Comparison of ENCODE assay signal across 25 cellular contexts in genomic region chr3:71900057-71900456, GRCh38.
DNase-seq lines count a peak whose midpoint lies in the region; ATAC-seq, FAIRE-seq and TF ChIP-seq lines count a peak whose summit lies in the region.
"Had no signal": no experiment of that assay in that cellular context is flagged by ENCODE, and none has a peak within 500 bp of the region (broad histone marks: within the 10 kb centered on the region; RNA-seq: fewer than 3 reads in every experiment).

No MANE protein-coding gene starts in this region.

- H3K36me3 ChIP-seq in GM23338 (ENCODE audit: insufficient read depth) (no peaks in the 10 kb centered on the region), H1 (ENCODE audit: control insufficient read depth in 2 of 4, insufficient read depth in 4 of 4, low read length in 3 of 4) (no peaks in the 10 kb centered on the region)
- H3K36me3 ChIP-seq: BLaER1 treated with 17β-estradiol and CSF1 and Interleukin-3, amounts not matched to agents 10 nM and 100 nM had no signal

- H3K18ac ChIP-seq in H1 (ENCODE audit: extremely low read depth, low read length) = peak overlapping the region; percentile 6; the same call in 1 of the 2 replicates

- TF ChIP-seq RAD21 in H1 (IDR thresholded peaks at IDR 0.05 in 1 of 2, conservative IDR thresholded peaks at IDR 0.05 in 1 of 2; ENCODE audit: low read depth in 2 of 2, low read length in 2 of 2) = no peak

- no peaks in the 10 kb centered on the region; the same call in 2 of the 3 replicates for H3K9me3 Mint-ChIP-seq in GM23338
- H3K9me3 Mint-ChIP-seq in stimulated activated memory B cell treated with anti-CD40 and anti-IgM and Interleukin-4, amounts not matched to agents 10 μg/mL and 1 μg/mL and 100 μg/mL, for 72 hours = peaks cover 9% of the 10 kb centered on the region
- H3K9me3 Mint-ChIP-seq: CD4-positive, alpha-beta T cell; CD8-positive, alpha-beta T cell had no signal

- no peak for TF ChIP-seq EP300 in H1 (IDR thresholded peaks at IDR 0.05; ENCODE audit: borderline replicate concordance in 1 of 2, low read depth in 2 of 2, low read length in 2 of 2)

- 85% methylated on average over 2 of the region's 2 CpGs; no CpG with 5 or more reads in 1 of the 2 experiments for WGBS in H1 (ENCODE audit: extremely low coverage in 1 of 2, insufficient coverage in 1 of 2, insufficient read length in 1 of 2, insufficient replicate concordance in 2 of 2, low coverage in 1 of 2, low lambda C conversion rate in 2 of 2, missing lambda C conversion rate in 1 of 2), 2 experiments

- no peak overlapping the region for H3K14ac ChIP-seq in H1 (ENCODE audit: insufficient read length)

- H3K9me2 ChIP-seq in GM23338 (ENCODE audit: insufficient read depth) = no peaks in the 10 kb centered on the region

- H2BK120ac ChIP-seq in H1 (replicated peaks; ENCODE audit: low read depth, low read length) = no peak overlapping the region

- H3K4ac ChIP-seq in H1 (replicated peaks; ENCODE audit: insufficient read length, low read depth, low read length) = no peak overlapping the region

- no peaks in the 10 kb centered on the region for H3K79me1 ChIP-seq in H1 (ENCODE audit: low read depth, low read length)

- H4K20me1 ChIP-seq in GM23338 (replicated peaks; ENCODE audit: insufficient read depth) = no peaks in the 10 kb centered on the region
- H4K20me1 ChIP-seq in H1 (replicated peaks in 1 of 2; ENCODE audit: control insufficient read depth in 1 of 2, insufficient read depth in 2 of 2, low read length in 2 of 2) = no peaks in the 10 kb centered on the region
- H4K20me1 ChIP-seq: BLaER1 treated with 17β-estradiol and CSF1 and Interleukin-3, amounts not matched to agents 10 nM and 100 nM had no signal

- no peak overlapping the region for H3K56ac ChIP-seq in H1 (replicated peaks; ENCODE audit: insufficient read length, low read depth, low read length)

- H3K4me1 Mint-ChIP-seq in GM23338 = peaks cover 13% of the 10 kb centered on the region; the same call in 2 of the 3 replicates
- peaks cover 17% of the 10 kb centered on the region for H3K4me1 Mint-ChIP-seq in stimulated activated memory B cell treated with anti-CD40 and anti-IgM and Interleukin-4, amounts not matched to agents 10 μg/mL and 1 μg/mL and 100 μg/mL, for 72 hours

- no peaks in the 10 kb centered on the region for H3K27me3 Mint-ChIP-seq in GM23338 (ENCODE audit: insufficient read depth, low read depth, poor library complexity)
- H3K27me3 Mint-ChIP-seq in stimulated activated memory B cell treated with anti-CD40 and anti-IgM and Interleukin-4, amounts not matched to agents 10 μg/mL and 1 μg/mL and 100 μg/mL, for 72 hours = peaks cover 97% of the 10 kb centered on the region
- H3K27me3 Mint-ChIP-seq: CD4-positive, alpha-beta T cell had no signal

- H3K4me2 ChIP-seq in GM23338 (no peak overlapping the region), H1 (ENCODE audit: insufficient read depth in 1 of 2, low read depth in 2 of 2, low read length in 2 of 2) (no peak overlapping the region)
- H3K4me2 ChIP-seq: A549; BLaER1 treated with 17β-estradiol and CSF1 and Interleukin-3, amounts not matched to agents 10 nM and 100 nM had no signal

- POLR2A ChIA-PET in H1 (lab: Charles Lee; ENCODE audit: partially characterized antibody) = no interaction called here

- H3K79me2 ChIP-seq in GM23338 (replicated peaks; ENCODE audit: insufficient read depth) (no peaks in the 10 kb centered on the region), H1 (ENCODE audit: control insufficient read depth in 1 of 2, insufficient read depth in 2 of 2, low read length in 2 of 2) (no peaks in the 10 kb centered on the region)

- no peak overlapping the region for H3K23ac ChIP-seq in H1 (ENCODE audit: insufficient read length)

- H3F3A ChIP-seq in GM23338 (replicated peaks; ENCODE audit: low read depth) = no peaks in the 10 kb centered on the region

- FAIRE-seq in H1 (lab: Jason Lieb, UNC) = no peak
- FAIRE-seq: A549, D721Med, GM12878, GM12892, GM18507 had no signal

- H4K5ac ChIP-seq in H1 (ENCODE audit: insufficient read length, low read depth, low read length) = no peak overlapping the region

- H3K27ac ChIP-seq in GM23338 (ENCODE audit: low read depth) (no peak overlapping the region), H1 (ENCODE audit: low read depth, low read length) (no peak overlapping the region)
- H3K27ac ChIP-seq: 22Rv1; A549; BLaER1 treated with 17β-estradiol and CSF1 and Interleukin-3, amounts not matched to agents 10 nM and 100 nM; C4-2B had no signal

- H3K36me3 Mint-ChIP-seq in GM23338 (ENCODE audit: low read depth) = no peaks in the 10 kb centered on the region
- H3K36me3 Mint-ChIP-seq in stimulated activated memory B cell treated with anti-CD40 and anti-IgM and Interleukin-4, amounts not matched to agents 10 μg/mL and 1 μg/mL and 100 μg/mL, for 72 hours = peaks cover 6% of the 10 kb centered on the region
- H3K36me3 Mint-ChIP-seq: CD8-positive, alpha-beta T cell had no signal

- no peaks in the 10 kb centered on the region for H3K27me3 ChIP-seq in GM23338 (ENCODE audit: insufficient read depth)
- peaks cover 0 to 1% (median 0%) of the 10 kb centered on the region in 4 experiments; a peak in 1 of 7 replicates for H3K27me3 ChIP-seq in H1 (replicated peaks in 1 of 4; ENCODE audit: control insufficient read depth in 3 of 4, extremely low read depth in 1 of 4, insufficient read depth in 3 of 4, low read length in 3 of 4)

- peaks cover 16% of the 10 kb centered on the region for H3K4me1 ChIP-seq in GM23338 (ENCODE audit: insufficient read depth)
- peaks cover 0 to 3% (median 0%) of the 10 kb centered on the region in 4 experiments; a peak in 2 of 7 replicates for H3K4me1 ChIP-seq in H1 (replicated peaks in 1 of 4; ENCODE audit: control insufficient read depth in 3 of 4, insufficient read depth in 4 of 4, low read length in 3 of 4)
- H3K4me1 ChIP-seq: A549, Caco-2 had no signal

- DNase-seq in GM23338 (ENCODE audit: low spot score) = no peak
- no peak for DNase-seq in H1 (ENCODE audit: low read depth in 1 of 2, low spot score in 2 of 2)
- DNase-seq in nucleus accumbens (lab: John Stamatoyannopoulos, UW) = no peak
- DNase-seq in omental fat pad (ENCODE audit: low spot score) = no peak
- no peak for DNase-seq in H4 (ENCODE audit: low spot score)
- DNase-seq: AML-193; Caco-2; Calu3; CD4-positive, alpha-beta T cell; CD8-positive, alpha-beta T cell; DMS79; DND-41; EL; GDM1 had no signal

- CTCF ChIA-PET in H1 (lab: Charles Lee; ENCODE audit: partially characterized antibody) = interaction anchor here (0.6 kb wide), 1 partner anchor 209 kb away, joined by 3 read pairs; no protein-coding TSS in a partner anchor

- H2BK15ac ChIP-seq in H1 (ENCODE audit: low read length) = 0 out of 2 replicates have a peak overlapping the region, but pooled peaks have one; percentile 10

- H3K4me3 ChIP-seq in GM23338 (no peak overlapping the region), H1 (ENCODE audit: extremely low read depth in 1 of 4, insufficient read depth in 2 of 4, low read depth in 3 of 4, low read length in 4 of 4) (no peak overlapping the region)
- H3K4me3 ChIP-seq: A549; BLaER1 treated with 17β-estradiol and CSF1 and Interleukin-3, amounts not matched to agents 10 nM and 100 nM; GM12878 had no signal

- H3K9ac ChIP-seq in H1 (replicated peaks in 1 of 4; ENCODE audit: extremely low read depth in 1 of 4, low read depth in 3 of 4, low read length in 3 of 4) = no peak overlapping the region
- H3K9ac ChIP-seq: BLaER1 treated with 17β-estradiol and CSF1 and Interleukin-3, amounts not matched to agents 10 nM and 100 nM had no signal

- ATAC-seq in GM19043 (IDR thresholded peaks at IDR 0.05; ENCODE audit: low read depth, unreplicated experiment) = peak; percentile 39
- ATAC-seq in GM23338 = peak; percentile 53
- no peak for ATAC-seq in stimulated activated memory B cell treated with anti-CD40 and anti-IgM and Interleukin-4, amounts not matched to agents 10 μg/mL and 1 μg/mL and 100 μg/mL, for 72 hours
- ATAC-seq in omental fat pad (ENCODE audit: low FRiP score) = no peak
- ATAC-seq: A549; CD8-positive, alpha-beta T cell; GM12878 had no signal

- H3K9me3 ChIP-seq in H1 (ENCODE audit: insufficient read depth in 2 of 2, low read depth in 1 of 2, low read length in 1 of 2) = no peaks in the 10 kb centered on the region
- H3K9me3 ChIP-seq: A549, Caco-2 had no signal

- H2BK20ac ChIP-seq in H1 (ENCODE audit: low read length) = no peak overlapping the region

- no peak overlapping the region for H2BK12ac ChIP-seq in H1 (ENCODE audit: low read depth, low read length)

- H2AFZ ChIP-seq in GM23338 (0 out of 2 replicates have a peak overlapping the region, but pooled peaks have one; percentile 85), H1 (ENCODE audit: low read length) (no peak overlapping the region)

- H3K23me2 ChIP-seq in H1 (ENCODE audit: low read depth, low read length) = no peaks in the 10 kb centered on the region

- TF ChIP-seq POLR2A in H1 (IDR thresholded peaks at IDR 0.05; ENCODE audit: control extremely low read depth in 1 of 2, low read depth in 2 of 2, low read length in 2 of 2) = no peak

- no peak overlapping the region for H2AK5ac ChIP-seq in H1 (ENCODE audit: low read depth, low read length)

- H4K8ac ChIP-seq in H1 (ENCODE audit: extremely low read depth, insufficient read depth, low read length) = no peak overlapping the region

- H4K91ac ChIP-seq in H1 (replicated peaks; ENCODE audit: insufficient read length, low read length) = no peak overlapping the region

- no peak overlapping the region for H2BK5ac ChIP-seq in H1 (ENCODE audit: low read depth, low read length)

- TF ChIP-seq CTCF in GM23338 (conservative IDR thresholded peaks at IDR 0.05; ENCODE audit: low read depth in 2 of 2) (no peak), H1 (IDR thresholded peaks at IDR 0.05; ENCODE audit: control extremely low read depth in 1 of 3, insufficient read depth in 1 of 3, low read depth in 1 of 3, low read length in 3 of 3) (no peak), omental fat pad (IDR thresholded peaks at IDR 0.05) (no peak)

- H3K27ac Mint-ChIP-seq in GM23338 = peak overlapping the region; percentile 28; the same call in 1 of the 2 replicates
- no peak overlapping the region for H3K27ac Mint-ChIP-seq in stimulated activated memory B cell treated with anti-CD40 and anti-IgM and Interleukin-4, amounts not matched to agents 10 μg/mL and 1 μg/mL and 100 μg/mL, for 72 hours
- H3K27ac Mint-ChIP-seq: B cell; CD4-positive, alpha-beta T cell; CD8-positive, alpha-beta T cell had no signal

- no peak overlapping the region for H3K4me3 Mint-ChIP-seq in GM23338
- peak overlapping the region; percentile 4 for H3K4me3 Mint-ChIP-seq in stimulated activated memory B cell treated with anti-CD40 and anti-IgM and Interleukin-4, amounts not matched to agents 10 μg/mL and 1 μg/mL and 100 μg/mL, for 72 hours
- H3K4me3 Mint-ChIP-seq: B cell; CD4-positive, alpha-beta T cell; CD8-positive, alpha-beta T cell had no signal

TF ChIP-seq in GM23338, 12 proteins besides CTCF, POLR2A, EP300 and RAD21 (continues in another document):
- TF ChIP-seq ZNF114 (CRISPR knock-in tag; IDR thresholded peaks at IDR 0.05) (no peak), STAT1 (IDR thresholded peaks at IDR 0.05; ENCODE audit: unreplicated experiment) (no peak), CREB1 (CRISPR knock-in tag; IDR thresholded peaks at IDR 0.05; ENCODE audit: low read depth) (no peak)

TF ChIP-seq in H1, 55 proteins besides CTCF, POLR2A, EP300 and RAD21 (continues in another document):
- TF ChIP-seq NANOG (IDR thresholded peaks at IDR 0.05; ENCODE audit: insufficient read depth, low read depth, low read length, poor library complexity, severe bottlenecking) = no peak
- no peak for TF ChIP-seq SAP30 (IDR thresholded peaks at IDR 0.05; ENCODE audit: insufficient read depth, insufficient replicate concordance, low read length)
- no peak for TF ChIP-seq SRF (IDR thresholded peaks at IDR 0.05; ENCODE audit: low read depth, low read length)

Comparison
In these comparisons a context has a peak if more than half of its experiments do, and no peak if none do; other contexts are left out.
1. ATAC-seq: peak in GM19043 (single experiment) and GM23338 (single experiment); none in stimulated activated memory B cell treated with anti-CD40 and anti-IgM and Interleukin-4, amounts not matched to agents 10 μg/mL and 1 μg/mL and 100 μg/mL, for 72 hours (single experiment) and omental fat pad (single experiment).